8 cellular contexts compared by ENCODE assay signal in the genomic region with DNA sequence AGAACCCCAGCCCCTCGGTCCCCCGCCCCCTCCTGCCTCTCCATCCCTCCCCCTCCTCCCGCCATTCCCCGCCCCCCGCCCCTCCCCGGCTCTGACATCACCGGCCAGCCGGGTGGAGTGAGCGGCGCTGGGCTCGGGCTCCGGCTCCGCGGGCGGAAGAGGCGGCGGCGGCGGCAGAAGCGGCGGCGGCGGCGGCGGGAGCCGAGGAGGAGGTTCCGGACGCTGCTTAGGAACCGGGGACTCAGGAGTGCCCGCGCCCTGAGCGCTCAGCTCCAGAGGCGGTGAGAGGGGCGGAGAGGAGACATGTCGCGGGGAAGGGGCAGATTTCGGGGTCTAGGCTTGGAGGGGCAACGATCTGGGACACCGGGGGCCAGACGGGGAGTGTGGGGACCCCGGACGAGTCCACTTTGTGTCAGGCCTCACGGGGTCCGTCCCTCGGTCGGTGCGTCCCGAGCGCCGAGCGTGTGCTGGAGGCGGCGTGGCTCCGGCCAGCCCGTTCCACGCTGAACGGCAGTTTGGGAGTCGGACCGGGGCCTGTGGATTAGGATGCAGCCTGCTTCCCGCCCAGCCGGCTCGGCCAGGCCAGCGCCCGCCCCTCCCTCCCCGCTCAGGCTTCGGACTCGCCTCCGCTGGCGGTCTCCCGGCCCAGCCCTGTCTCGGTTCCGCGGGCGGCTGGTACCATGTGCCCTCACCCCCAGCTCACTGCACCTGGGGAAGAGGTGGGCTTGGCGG. TPM values are rescaled to one million over a fixed set of nuclear protein-coding genes. Genes with fewer than 3 reads are reported as not detected.
A peak's percentile ranks its signal among the peaks of the same experiment; 100 is the strongest.
DNase-seq lines count a peak whose midpoint lies in the region; ATAC-seq, FAIRE-seq and TF ChIP-seq lines count a peak whose summit lies in the region.

Gene PEA15 (plus strand): TSS at position 143 of the 732 bp plus-strand sequence. CDS start 6,161 bp downstream, outside the sequence.

- TF ChIP-seq RAD21 in neural cell (conservative IDR thresholded peaks at IDR 0.05), result peak; percentile 27

- in situ Hi-C loops in ACHN (cut with HindIII; ENCODE audit: low pct_ligation_motif_present, low pct_unique_long_range_greater_than_20kb, low sequenced_read_pairs), result no loop called here

- FAIRE-seq in GM18507 (lab: Jason Lieb, UNC), result no peak

- H4K20me1 ChIP-seq in neural cell (ENCODE audit: insufficient read depth), result no peaks in the 10 kb centered on the region

- H3K36me3 ChIP-seq in neural cell (ENCODE audit: insufficient read depth, low read length), result no peaks in the 10 kb centered on the region

- H3K9me3 ChIP-seq in neural cell (ENCODE audit: low read length), result no peaks in the 10 kb centered on the region

- peaks cover 2% of the 10 kb centered on the region for H3F3A ChIP-seq in neural cell (ENCODE audit: insufficient read depth, low read length, poor library complexity, severe bottlenecking)

- H3K27ac ChIP-seq in neural cell (ENCODE audit: low read length), result peak within 1 kb of the TSS; percentile 68

- peak within 1 kb of the TSS; percentile 82 for H3K27ac Mint-ChIP-seq in stimulated activated naive CD8-positive, alpha-beta T cell treated with anti-CD3 and anti-CD28 coated beads, Interleukin-15, Interleukin-2, amounts not matched to agents 100 ng/mL and 50 ng/mL, for 24 hours

- TF ChIP-seq EP300 in neural cell (conservative IDR thresholded peaks at IDR 0.05; ENCODE audit: poor library complexity, severe bottlenecking), result no peak

- peaks cover 13% of the 10 kb centered on the region for H3K79me2 ChIP-seq in neural cell (replicated peaks; ENCODE audit: insufficient read depth, low read length)

- no peaks in the 10 kb centered on the region for H3K9me2 ChIP-seq in neural cell (ENCODE audit: insufficient read depth, low read length)

- H3K4me3 Mint-ChIP-seq in stimulated activated naive CD8-positive, alpha-beta T cell treated with anti-CD3 and anti-CD28 coated beads, Interleukin-15, Interleukin-2, amounts not matched to agents 100 ng/mL and 50 ng/mL, for 24 hours, result peak within 1 kb of the TSS; percentile 85

- peak within 1 kb of the TSS; percentile 76 for H3K4me2 ChIP-seq in neural cell (ENCODE audit: low read length)

- peak; percentile 80 for DNase-seq in ACHN
- peak; percentile 73 for DNase-seq in GM18507 (ENCODE audit: extremely low spot score, insufficient read length, low read depth)
- peak; percentile 81 for DNase-seq in RPMI8226
- DNase-seq in activated effector memory CD4-positive, alpha-beta T cell treated with Interleukin-2 at 50 U/mL for 16 hours, result peak; percentile 54
- DNase-seq in fibroblast of the aortic adventitia (ENCODE audit: low read depth), result peak; percentile 49

- no peaks in the 10 kb centered on the region for H3K27me3 ChIP-seq in neural cell (ENCODE audit: insufficient read depth, low read depth, low read length)

- peak within 1 kb of the TSS; percentile 65 for H2AFZ ChIP-seq in neural cell (ENCODE audit: low read depth, low read length)

- peak within 1 kb of the TSS; percentile 96 for H3K9ac ChIP-seq in neural cell (ENCODE audit: low read length)

- TF ChIP-seq CTCF in fibroblast of the aortic adventitia (IDR thresholded peaks at IDR 0.05; ENCODE audit: insufficient read depth, low read length) (no peak), neural cell (IDR thresholded peaks at IDR 0.05; ENCODE audit: poor library complexity, severe bottlenecking) (no peak)

- peak; percentile 57 for ATAC-seq in HG03432 (IDR thresholded peaks at IDR 0.05; ENCODE audit: unreplicated experiment)

- no peaks in the 10 kb centered on the region for H3K9me3 Mint-ChIP-seq in stimulated activated naive CD8-positive, alpha-beta T cell treated with anti-CD3 and anti-CD28 coated beads, Interleukin-15, Interleukin-2, amounts not matched to agents 100 ng/mL and 50 ng/mL, for 24 hours

- H3K27me3 Mint-ChIP-seq in stimulated activated naive CD8-positive, alpha-beta T cell treated with anti-CD3 and anti-CD28 coated beads, Interleukin-15, Interleukin-2, amounts not matched to agents 100 ng/mL and 50 ng/mL, for 24 hours, result no peaks in the 10 kb centered on the region

- peaks cover 19% of the 10 kb centered on the region for H3K36me3 Mint-ChIP-seq in stimulated activated naive CD8-positive, alpha-beta T cell treated with anti-CD3 and anti-CD28 coated beads, Interleukin-15, Interleukin-2, amounts not matched to agents 100 ng/mL and 50 ng/mL, for 24 hours (ENCODE audit: low read depth)

- peaks cover 52% of the 10 kb centered on the region for H3K4me1 Mint-ChIP-seq in stimulated activated naive CD8-positive, alpha-beta T cell treated with anti-CD3 and anti-CD28 coated beads, Interleukin-15, Interleukin-2, amounts not matched to agents 100 ng/mL and 50 ng/mL, for 24 hours (ENCODE audit: low read depth)

- H3K4me3 ChIP-seq in fibroblast of the aortic adventitia (ENCODE audit: low read depth, low read length) (peak within 1 kb of the TSS; percentile 91), neural cell (ENCODE audit: low read length) (peak within 1 kb of the TSS; percentile 99)

TF ChIP-seq in neural cell, 6 proteins besides CTCF, POLR2A, EP300 and RAD21:
- TF ChIP-seq REST (IDR thresholded peaks at IDR 0.05; ENCODE audit: borderline replicate concordance) (no peak), SMC3 (conservative IDR thresholded peaks at IDR 0.05; ENCODE audit: poor library complexity) (no peak), POLR2AphosphoS5 (IDR thresholded peaks at IDR 0.05) (peak; percentile 75), TAF1 (IDR thresholded peaks at IDR 0.05; ENCODE audit: low read depth) (no peak), MXI1 (conservative IDR thresholded peaks at IDR 0.05; ENCODE audit: poor library complexity, severe bottlenecking) (peak; percentile 79), EZH2 (IDR thresholded peaks at IDR 0.05; ENCODE audit: borderline replicate concordance, insufficient read depth, low read length, poor library complexity, severe bottlenecking) (no peak)

RNA-seq across cellular contexts. Expression of gene PEA15, which starts in this region (rescaled TPM):
- total RNA-seq in fibroblast of the aortic adventitia (ENCODE audit: low replicate concordance), result 72.1 and 224 TPM in 2 replicates
- polyA plus RNA-seq in neural cell, result 46.4 and 51.9 TPM in 2 replicates
- polyA minus RNA-seq in neural cell, result 33.1 and 40.9 TPM in 2 replicates

Comparison
In these comparisons a context has a peak if more than half of its experiments do, and no peak if none do; other contexts are left out.
1. Peak in every context shown above with its lines: DNase-seq, ATAC-seq, H3K4me3 ChIP-seq and H3K27ac ChIP-seq.